15 cellular contexts compared by ENCODE assay signal in the genomic region with DNA sequence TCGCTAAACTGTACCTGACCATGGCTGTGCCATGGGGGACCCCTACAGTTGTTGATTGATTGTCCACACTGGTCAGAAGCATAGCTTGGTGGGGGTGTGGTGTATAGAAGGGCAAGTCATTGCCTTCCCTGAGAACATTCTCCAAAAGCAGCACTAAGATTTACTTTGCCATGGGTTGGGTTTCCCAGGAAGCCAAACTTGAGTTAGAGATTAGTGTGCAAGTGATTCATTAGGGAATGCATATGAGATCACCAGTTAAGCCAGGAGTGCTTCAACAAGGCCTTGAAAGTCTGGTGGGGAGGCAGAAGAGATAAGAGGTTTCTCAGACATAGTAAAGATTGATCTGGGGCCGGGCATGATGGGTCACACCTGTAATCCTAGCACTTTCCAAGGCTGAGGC.
A peak's percentile ranks its signal among the peaks of the same experiment; 100 is the strongest.
DNase-seq lines count a peak whose midpoint lies in the region; ATAC-seq and TF ChIP-seq lines count a peak whose summit lies in the region.
"Had no signal": no experiment of that assay in that cellular context is flagged by ENCODE, and none has a peak within 500 bp of the region (broad histone marks: within the 10 kb centered on the region; RNA-seq: fewer than 3 reads in every experiment).

No MANE protein-coding gene starts in this region.

- no peaks in the 10 kb centered on the region for H3K9me3 ChIP-seq in WERI-Rb-1 (ENCODE audit: severe bottlenecking)

- no peak overlapping the region for H3K4me3 ChIP-seq in WERI-Rb-1 (ENCODE audit: low read depth, low read length)
- no peak overlapping the region for H3K4me3 ChIP-seq in foreskin fibroblast (ENCODE audit: low read depth in 1 of 2, low read length in 2 of 2)
- H3K4me3 ChIP-seq in skeletal muscle cell (ENCODE audit: low read depth, low read length) = no peak overlapping the region

- H3K36me3 ChIP-seq in WERI-Rb-1 = no peaks in the 10 kb centered on the region

- ATAC-seq in GM21528 (IDR thresholded peaks at IDR 0.05; ENCODE audit: low FRiP score, unreplicated experiment) = no peak

- no peak overlapping the region for H3K27ac ChIP-seq in WERI-Rb-1

- DNase-seq in GM04504 (ENCODE audit: low read depth) (peak; percentile 76), WERI-Rb-1 (peak; percentile 33), foreskin fibroblast (peak; percentile 80 to 89), skeletal muscle cell (ENCODE audit: low read depth) (peak; percentile 32), NOMO-1 (lab: John Stamatoyannopoulos, UW; ENCODE audit: unreplicated experiment in 2 of 2) (no peak), amygdala (lab: John Stamatoyannopoulos, UW) (no peak), COR-L47 (lab: John Stamatoyannopoulos, UW) (no peak)
- DNase-seq: CD8-positive, alpha-beta memory T cell; effector memory CD4-positive, alpha-beta T cell; hippocampal formation; midbrain; NCI-H1092; NCI-H524; SHP77 had no signal

- no peaks in the 10 kb centered on the region for H3K27me3 ChIP-seq in WERI-Rb-1 (ENCODE audit: insufficient read depth, low read depth, severe bottlenecking)

- TF ChIP-seq CTCF in WERI-Rb-1 (IDR thresholded peaks at IDR 0.05; ENCODE audit: low read depth, low read length) (no peak), foreskin fibroblast (IDR thresholded peaks at IDR 0.05; ENCODE audit: low read depth, low read length) (no peak)

Comparison
In these comparisons a context has a peak if more than half of its experiments do, and no peak if none do; other contexts are left out.
1. DNase-seq: peak in GM04504 (single experiment), WERI-Rb-1 (single experiment), foreskin fibroblast (2 of 2) and skeletal muscle cell (single experiment); none in NOMO-1 (0 of 2), amygdala (0 of 56) and COR-L47 (single experiment).